Comparison of ENCODE assay signal across 12 cellular contexts in the genomic region with DNA sequence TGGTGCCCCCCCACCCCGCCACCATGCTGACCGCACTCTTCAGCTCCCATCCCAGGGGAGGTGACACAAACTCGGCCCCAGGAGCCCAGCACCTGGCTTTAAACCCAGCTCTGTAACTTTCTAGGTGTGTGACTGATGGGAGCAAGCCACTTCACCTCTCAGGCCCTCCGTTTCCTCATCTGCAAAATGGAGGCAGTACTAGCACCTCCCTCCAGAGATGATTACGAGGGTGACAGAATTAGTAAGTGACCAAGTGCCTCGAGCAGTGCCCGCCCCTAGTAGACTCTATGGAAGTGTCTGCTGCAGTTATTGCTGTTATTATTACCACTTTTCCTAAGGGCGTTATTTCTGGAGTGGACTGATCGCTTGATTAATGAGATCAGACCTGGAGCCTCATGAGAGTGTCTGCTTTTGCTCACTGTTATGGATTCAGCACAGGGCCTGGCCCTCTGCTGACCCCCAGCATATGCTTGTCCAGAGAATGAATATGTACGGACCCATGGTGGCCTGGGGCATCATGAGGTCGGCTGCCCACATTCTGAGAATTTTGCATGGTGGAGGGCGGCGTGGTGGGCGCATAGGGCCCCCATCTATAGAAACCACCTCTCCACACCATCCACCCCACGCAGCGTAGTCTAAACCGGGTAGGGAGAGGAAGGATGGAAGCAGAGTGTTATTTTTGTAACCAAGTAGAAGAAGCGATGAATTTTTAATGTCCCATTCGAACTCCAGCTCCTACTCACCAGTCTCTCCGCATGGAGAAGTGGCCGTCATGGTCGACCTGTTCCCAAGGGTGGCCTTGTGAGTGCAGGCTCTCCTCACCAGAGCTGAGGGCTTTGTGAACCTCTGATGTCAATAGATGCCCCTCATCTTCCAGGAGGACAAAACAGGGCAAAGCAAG. TPM values are rescaled to one million over a fixed set of nuclear protein-coding genes. Genes with fewer than 3 reads are reported as not detected.
DNase-seq lines count a peak whose midpoint lies in the region; ATAC-seq, FAIRE-seq and TF ChIP-seq lines count a peak whose summit lies in the region.
"Had no signal": no experiment of that assay in that cellular context is flagged by ENCODE, and none has a peak within 500 bp of the region (broad histone marks: within the 10 kb centered on the region; RNA-seq: fewer than 3 reads in every experiment).

No MANE protein-coding gene starts in this region.

- H3K4me1 ChIP-seq in GM23338 (ENCODE audit: insufficient read depth) (peaks cover 46% of the 10 kb centered on the region), kidney (ENCODE audit: control insufficient read depth in 1 of 2, insufficient read depth in 1 of 2, low read depth in 1 of 2, low read length in 2 of 2) (peaks cover 81 to 85% of the 10 kb centered on the region in 2 donors), small intestine (ENCODE audit: control insufficient read depth in 2 of 2, insufficient read depth in 1 of 2, low read depth in 1 of 2, low read length in 1 of 2) (peaks cover 26% of the 10 kb centered on the region in 2 donors)

- peaks cover 30% of the 10 kb centered on the region for H3K27me3 Mint-ChIP-seq in GM23338 (ENCODE audit: insufficient read depth, low read depth, poor library complexity)
- no peaks in the 10 kb centered on the region for H3K27me3 Mint-ChIP-seq in activated T-helper 17 cell treated with anti-CD3 and anti-CD28 coated beads, Interleukin-2, amount 50 U/mL, for 72 hours

- peaks cover 75% of the 10 kb centered on the region for H3K4me1 Mint-ChIP-seq in GM23338
- peaks cover 62% of the 10 kb centered on the region for H3K4me1 Mint-ChIP-seq in activated T-helper 17 cell treated with anti-CD3 and anti-CD28 coated beads, Interleukin-2, amount 50 U/mL, for 72 hours

- H3K27me3 ChIP-seq in GM23338 (ENCODE audit: insufficient read depth) (no peaks in the 10 kb centered on the region), small intestine (ENCODE audit: control insufficient read depth in 2 of 2, insufficient read depth in 2 of 2, low read length in 2 of 2) (no peaks in the 10 kb centered on the region), brain microvascular endothelial cell (replicated peaks) (no peaks in the 10 kb centered on the region)

- H3K4me2 ChIP-seq in GM23338 = no peak overlapping the region

- H3K9me2 ChIP-seq in GM23338 (ENCODE audit: insufficient read depth) = no peaks in the 10 kb centered on the region

- H3K27ac ChIP-seq in GM23338 (ENCODE audit: low read depth) (peak overlapping the region; percentile 55; the same call in 1 of the 2 replicates), kidney (ENCODE audit: low read depth in 2 of 2, low read length in 2 of 2) (peak overlapping the region; percentile 96 to 98), small intestine (ENCODE audit: low read depth in 1 of 2, low read length in 1 of 2) (peak overlapping the region; percentile 45 to 74), brain microvascular endothelial cell (no peak overlapping the region)

- no peak overlapping the region for H3K4me3 ChIP-seq in GM23338
- no peak overlapping the region for H3K4me3 ChIP-seq in kidney (ENCODE audit: low read length in 2 of 2)
- H3K4me3 ChIP-seq in small intestine (ENCODE audit: low read depth in 1 of 2, low read length in 2 of 2) = no peak overlapping the region
- no peak overlapping the region for H3K4me3 ChIP-seq in brain microvascular endothelial cell (ENCODE audit: low read depth, low read length)

- no peak overlapping the region for H3K4me3 Mint-ChIP-seq in GM23338
- H3K4me3 Mint-ChIP-seq in activated T-helper 17 cell treated with anti-CD3 and anti-CD28 coated beads, Interleukin-2, amount 50 U/mL, for 72 hours = peak overlapping the region; percentile 52

- no peaks in the 10 kb centered on the region for H3K9me3 ChIP-seq in kidney (ENCODE audit: control insufficient read depth in 1 of 2, low read length in 2 of 2)
- H3K9me3 ChIP-seq in small intestine (ENCODE audit: control insufficient read depth, low read depth) = no peaks in the 10 kb centered on the region

- peaks cover 9% of the 10 kb centered on the region; the same call in 1 of the 2 replicates for H3F3A ChIP-seq in GM23338 (replicated peaks; ENCODE audit: low read depth)

- peak overlapping the region; percentile 79 for H3K27ac Mint-ChIP-seq in GM23338
- H3K27ac Mint-ChIP-seq in activated T-helper 17 cell treated with anti-CD3 and anti-CD28 coated beads, Interleukin-2, amount 50 U/mL, for 72 hours = peak overlapping the region; percentile 68

- H3K36me3 ChIP-seq in GM23338 (ENCODE audit: insufficient read depth) (peaks cover 4% of the 10 kb centered on the region; the same call in 1 of the 2 replicates), kidney (ENCODE audit: control insufficient read depth in 1 of 2, insufficient read depth in 2 of 2, low read length in 2 of 2) (peaks cover 3 to 23% of the 10 kb centered on the region in 2 donors), small intestine (ENCODE audit: control insufficient read depth in 2 of 2, insufficient read depth in 2 of 2, low read length in 2 of 2) (no peaks in the 10 kb centered on the region), brain microvascular endothelial cell (replicated peaks) (peaks cover 33% of the 10 kb centered on the region)

- WGBS in small intestine, 3 donors = 85 to 86% (median 86%) methylated on average over 22 of the region's 22 CpGs

- in situ Hi-C loops in brain microvascular endothelial cell (cut with HindIII; ENCODE audit: low pct_ligation_motif_present, low sequenced_read_pairs) = no loop called here

- H3K9me3 Mint-ChIP-seq in GM23338 = no peaks in the 10 kb centered on the region
- no peaks in the 10 kb centered on the region for H3K9me3 Mint-ChIP-seq in activated T-helper 17 cell treated with anti-CD3 and anti-CD28 coated beads, Interleukin-2, amount 50 U/mL, for 72 hours

- peaks cover 94% of the 10 kb centered on the region for H3K79me2 ChIP-seq in GM23338 (replicated peaks; ENCODE audit: insufficient read depth)

- peaks cover 30% of the 10 kb centered on the region for H4K20me1 ChIP-seq in GM23338 (replicated peaks; ENCODE audit: insufficient read depth)

- intact Hi-C loops in kidney (cut with DNase I) = no loop called here

- FAIRE-seq in kidney (lab: Jason Lieb, UNC) = no peak
- no peak for FAIRE-seq in small intestine (lab: Jason Lieb, UNC)
- FAIRE-seq: RCC 7860 had no signal

- H2AFZ ChIP-seq in GM23338 = no peak overlapping the region

- no peak for ATAC-seq in GM23338
- ATAC-seq in activated T-helper 17 cell treated with anti-CD3 and anti-CD28 coated beads, Interleukin-2, amount 50 U/mL, for 72 hours (replicated peaks) = no peak

- no peak for TF ChIP-seq CTCF in GM23338 (conservative IDR thresholded peaks at IDR 0.05; ENCODE audit: low read depth in 2 of 2)
- no peak for TF ChIP-seq CTCF in kidney (IDR thresholded peaks at IDR 0.05; ENCODE audit: borderline replicate concordance, extremely low read depth, insufficient read depth)
- TF ChIP-seq CTCF in brain microvascular endothelial cell (IDR thresholded peaks at IDR 0.05; ENCODE audit: low read depth, low read length, missing control alignments) = no peak

- H3K36me3 Mint-ChIP-seq in GM23338 (ENCODE audit: low read depth) = peaks cover 39% of the 10 kb centered on the region
- peaks cover 70% of the 10 kb centered on the region for H3K36me3 Mint-ChIP-seq in activated T-helper 17 cell treated with anti-CD3 and anti-CD28 coated beads, Interleukin-2, amount 50 U/mL, for 72 hours (ENCODE audit: low read depth)

- DNase-seq in GM23338 (ENCODE audit: low spot score) (no peak), kidney (no peak), small intestine (no peak), AG20443 (ENCODE audit: low spot score) (no peak), brain microvascular endothelial cell (no peak), SIG-M5 (lab: John Stamatoyannopoulos, UW) (no peak), NCI-H1417 treated with DMSO at 0.1 percent for 48 hours (lab: John Stamatoyannopoulos, UW) (no peak)
- DNase-seq: activated CD4-positive, alpha-beta T cell treated with anti-CD3 and anti-CD28 coated beads for 48 hours; amniotic stem cell had no signal

- H3K9ac ChIP-seq in kidney (ENCODE audit: low read length in 2 of 2) = peak overlapping the region; percentile 17 to 83

TF ChIP-seq in GM23338, 12 proteins besides CTCF, POLR2A, EP300 and RAD21 (continues in another document):
- TF ChIP-seq NANOG (IDR thresholded peaks at IDR 0.05; ENCODE audit: borderline replicate concordance) = no peak
- TF ChIP-seq ZNF331 (CRISPR knock-in tag; IDR thresholded peaks at IDR 0.05; ENCODE audit: low read depth) = no peak
- no peak for TF ChIP-seq JUNB (IDR thresholded peaks at IDR 0.05; ENCODE audit: unreplicated experiment)
- TF ChIP-seq ZNF114 (CRISPR knock-in tag; IDR thresholded peaks at IDR 0.05) = no peak

RNA-seq across cellular contexts. Expression of gene CAPN12, which starts 48.2 kb away (rescaled TPM):
- 8.0 and 20.5 TPM in 2 replicates for total RNA-seq in GM23338 (2014; rRNA removed; shearing (Covaris generic))
- polyA plus RNA-seq in GM23338 (2016; fragmentation: Nextera tagmentation; extraction: Ambion mirVana) (19.1 and 21.8 TPM in 2 replicates), kidney (ENCODE audit: insufficient read depth, low read depth, low replicate concordance) (27.1 TPM), small intestine (10 to 100 TPM in 1 of 3 donors, 1 to 10 TPM in 2; 2.4 to 26.1 (median 2.7) TPM)
- 10 to 100 TPM in 1 of 2 donors, 1 to 10 TPM in 1; 3.8 to 75.3 TPM for total RNA-seq in activated T-helper 17 cell treated with anti-CD3 and anti-CD28 coated beads, Interleukin-2, amount 50 U/mL, for 72 hours
- total RNA-seq in kidney = 31.1 TPM
- polyA plus RNA-seq: neural cell had no signal

RNA-seq across cellular contexts. Expression of gene ACTN4, which starts 48.6 kb away (rescaled TPM):
- 379 and 427 TPM in 2 replicates for total RNA-seq in GM23338 (2014; rRNA removed; shearing (Covaris generic))
- polyA plus RNA-seq in GM23338 (2016; fragmentation: Nextera tagmentation; extraction: Ambion mirVana) = 54.6 and 68.9 TPM in 2 replicates
- 100 to 1,000 TPM; 312 to 393 TPM for total RNA-seq in activated T-helper 17 cell treated with anti-CD3 and anti-CD28 coated beads, Interleukin-2, amount 50 U/mL, for 72 hours
- total RNA-seq in kidney = 606 TPM
- polyA plus RNA-seq in kidney (ENCODE audit: insufficient read depth, low read depth, low replicate concordance) = 231 TPM
- 100 to 1,000 TPM; 188 to 326 (median 291) TPM for polyA plus RNA-seq in small intestine
